In the genomic region with DNA sequence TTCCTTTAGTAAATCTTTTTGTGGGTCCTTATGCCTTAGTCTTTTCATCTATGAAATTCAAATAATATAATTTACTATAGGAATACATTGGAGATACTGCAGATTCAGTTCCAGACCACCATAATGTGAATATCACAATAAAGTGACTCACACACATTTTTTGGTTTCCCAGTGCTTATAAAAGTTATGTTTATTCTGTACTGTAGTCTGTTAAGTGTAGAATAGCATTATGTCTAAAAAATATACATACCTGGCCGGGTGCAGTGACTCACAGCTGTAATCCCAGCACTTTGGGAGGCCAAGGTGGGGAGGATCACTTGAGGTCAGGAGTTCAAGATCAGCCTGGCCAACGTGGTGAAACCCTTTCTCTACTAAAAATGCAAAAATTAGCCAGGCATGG, we compare ENCODE assay signal across 25 cellular contexts. TPM values are rescaled to one million over a fixed set of nuclear protein-coding genes. Genes with fewer than 3 reads are reported as not detected.
DNase-seq lines count a peak whose midpoint lies in the region; ATAC-seq, FAIRE-seq and TF ChIP-seq lines count a peak whose summit lies in the region.
"Had no signal": no experiment of that assay in that cellular context is flagged by ENCODE, and none has a peak within 500 bp of the region (broad histone marks: within the 10 kb centered on the region; RNA-seq: fewer than 3 reads in every experiment).

No MANE protein-coding gene starts in this region.

- H3K9me3 Mint-ChIP-seq in astrocyte (ENCODE audit: unreplicated experiment) = no peaks in the 10 kb centered on the region
- H3K9me3 Mint-ChIP-seq: CD4-positive, alpha-beta T cell; CD8-positive, alpha-beta memory T cell; HFFc6 had no signal

- no peaks in the 10 kb centered on the region for H3K36me3 Mint-ChIP-seq in astrocyte (ENCODE audit: low read depth, unreplicated experiment)

- H3K4me1 ChIP-seq in PC-3 (ENCODE audit: insufficient read depth, low read length) (peaks cover 6% of the 10 kb centered on the region; the same call in 1 of the 2 replicates), astrocyte (ENCODE audit: insufficient read depth, low read length) (peaks cover 3% of the 10 kb centered on the region), upper lobe of right lung (peaks cover 4% of the 10 kb centered on the region), neuronal stem cell (ENCODE audit: control insufficient read depth in 2 of 2, insufficient read depth in 1 of 2, low read depth in 1 of 2, low read length in 2 of 2) (no peaks in the 10 kb centered on the region)
- H3K4me1 ChIP-seq: BE2C, HAP-1 had no signal

- H3K27me3 Mint-ChIP-seq in astrocyte (ENCODE audit: low read depth, unreplicated experiment) = no peaks in the 10 kb centered on the region
- H3K27me3 Mint-ChIP-seq: CD4-positive, alpha-beta T cell; CD8-positive, alpha-beta memory T cell had no signal

- H3K79me1 ChIP-seq in neuronal stem cell (ENCODE audit: low read depth, low read length) = peaks cover 1% of the 10 kb centered on the region

- no peak overlapping the region for H3K9ac ChIP-seq in PC-3 (ENCODE audit: low read length)
- H3K9ac ChIP-seq in astrocyte (ENCODE audit: low read length) = no peak overlapping the region
- H3K9ac ChIP-seq in neuronal stem cell (ENCODE audit: low read depth, low read length, poor library complexity) = no peak overlapping the region
- H3K9ac ChIP-seq: BLaER1 treated with 17β-estradiol and CSF1 and Interleukin-3, amounts not matched to agents 10 nM and 100 nM had no signal

- no peak overlapping the region for H3K4me3 ChIP-seq in PC-3 (ENCODE audit: low read length)
- no peak overlapping the region for H3K4me3 ChIP-seq in astrocyte (ENCODE audit: insufficient read depth, low read depth, low read length)
- no peak overlapping the region for H3K4me3 ChIP-seq in upper lobe of right lung
- H3K4me3 ChIP-seq in neuronal stem cell (ENCODE audit: low read length in 2 of 2) = no peak overlapping the region
- H3K4me3 ChIP-seq: A549; BLaER1 treated with 17β-estradiol and CSF1 and Interleukin-3, amounts not matched to agents 10 nM and 100 nM; HAP-1 had no signal

- no peaks in the 10 kb centered on the region for H3K9me2 ChIP-seq in PC-3 (replicated peaks; ENCODE audit: low read length)

- ATAC-seq in PC-3 = peak; percentile 74
- ATAC-seq in upper lobe of right lung = no peak
- ATAC-seq in HG03565 (IDR thresholded peaks at IDR 0.05; ENCODE audit: unreplicated experiment) = no peak
- ATAC-seq: A549 had no signal

- no peak overlapping the region for H2BK5ac ChIP-seq in neuronal stem cell (ENCODE audit: low read length)

- H3K27ac Mint-ChIP-seq in astrocyte (ENCODE audit: unreplicated experiment) = no peak overlapping the region
- H3K27ac Mint-ChIP-seq: CD4-positive, alpha-beta T cell; CD8-positive, alpha-beta memory T cell; HFFc6 had no signal

- H3K14ac ChIP-seq in neuronal stem cell (ENCODE audit: low read length) = no peak overlapping the region

- DNase-seq in ELR (ENCODE audit: low read depth) = peak; percentile 6
- peak; percentile 52 for DNase-seq in PC-3
- peak; percentile 4 for DNase-seq in astrocyte (ENCODE audit: low read depth)
- no peak for DNase-seq in upper lobe of right lung
- no peak for DNase-seq in neuronal stem cell (ENCODE audit: low spot score)
- DNase-seq in germinal center (ENCODE audit: low spot score) = no peak
- DNase-seq: 8988T; ACHN; AML-193; BE2C; CD4-positive, alpha-beta T cell; CD8-positive, alpha-beta memory T cell; DMS 273 treated with DMSO at 0.1 percent for 48 hours; DMS79; GOT3; HFFc6 had no signal

- H4K91ac ChIP-seq in neuronal stem cell (ENCODE audit: low read depth, low read length, poor library complexity) = no peak overlapping the region

- FAIRE-seq in astrocyte (lab: Jason Lieb, UNC) = no peak
- FAIRE-seq: D721Med, G401.6, GM12892, H54 had no signal

- H2AK5ac ChIP-seq in neuronal stem cell (ENCODE audit: low read depth, low read length) = no peak overlapping the region

- no peak overlapping the region for H2BK120ac ChIP-seq in neuronal stem cell (ENCODE audit: low read depth, low read length)

- H4K20me1 ChIP-seq in PC-3 (ENCODE audit: low read length) (no peaks in the 10 kb centered on the region), astrocyte (ENCODE audit: insufficient read depth, low read length) (no peaks in the 10 kb centered on the region)
- H4K20me1 ChIP-seq: BLaER1 treated with 17β-estradiol and CSF1 and Interleukin-3, amounts not matched to agents 10 nM and 100 nM had no signal

- H3K4me2 ChIP-seq in PC-3 (ENCODE audit: low read length) (no peak overlapping the region), astrocyte (ENCODE audit: low read length) (no peak overlapping the region), neuronal stem cell (ENCODE audit: insufficient read depth, low read length, poor library complexity, severe bottlenecking) (no peak overlapping the region)
- H3K4me2 ChIP-seq: A549; BLaER1 treated with 17β-estradiol and CSF1 and Interleukin-3, amounts not matched to agents 10 nM and 100 nM had no signal

- CTCF ChIA-PET in PC-3 (lab: Charles Lee) = interaction anchor here (0.8 kb wide), 1 partner anchor 185 kb away, joined by 3 read pairs; no protein-coding TSS in a partner anchor

- no peaks in the 10 kb centered on the region for H3K4me1 Mint-ChIP-seq in astrocyte (ENCODE audit: low read depth, unreplicated experiment)
- H3K4me1 Mint-ChIP-seq: CD8-positive, alpha-beta memory T cell had no signal

- no peak overlapping the region for H3K4ac ChIP-seq in neuronal stem cell (ENCODE audit: low read length)

- TF ChIP-seq CTCF in PC-3 (conservative IDR thresholded peaks at IDR 0.05; ENCODE audit: low read depth, low read length) (no peak), astrocyte (IDR thresholded peaks at IDR 0.05; ENCODE audit: insufficient read depth, low read depth, low read length) (no peak), upper lobe of right lung (IDR thresholded peaks at IDR 0.05) (no peak)

- no peak overlapping the region for H3K4me3 Mint-ChIP-seq in astrocyte (ENCODE audit: unreplicated experiment)
- H3K4me3 Mint-ChIP-seq: CD14-positive monocyte; CD4-positive, alpha-beta T cell; CD8-positive, alpha-beta memory T cell; HFFc6 had no signal

- H4K8ac ChIP-seq in neuronal stem cell (ENCODE audit: low read depth, low read length) = no peak overlapping the region

- H2BK15ac ChIP-seq in neuronal stem cell (ENCODE audit: low read length) = no peak overlapping the region

- no peaks in the 10 kb centered on the region for H3F3A ChIP-seq in PC-3 (ENCODE audit: low read length, unreplicated experiment)

- H3K27me3 ChIP-seq in PC-3 (ENCODE audit: low read length) (no peaks in the 10 kb centered on the region), astrocyte (ENCODE audit: insufficient read depth, low read length) (no peaks in the 10 kb centered on the region), upper lobe of right lung (no peaks in the 10 kb centered on the region), neuronal stem cell (ENCODE audit: control insufficient read depth in 3 of 3, insufficient read depth in 3 of 3, low read depth in 1 of 3, low read length in 3 of 3) (no peaks in the 10 kb centered on the region)
- H3K27me3 ChIP-seq: BE2C; BLaER1 treated with 17β-estradiol and CSF1 and Interleukin-3, amounts not matched to agents 10 nM and 100 nM had no signal

- H3K27ac ChIP-seq in PC-3 (ENCODE audit: low read length) (no peak overlapping the region), astrocyte (ENCODE audit: low read depth, low read length) (no peak overlapping the region), upper lobe of right lung (no peak overlapping the region), neuronal stem cell (replicated peaks; ENCODE audit: low read length) (no peak overlapping the region)
- H3K27ac ChIP-seq: A549; BLaER1 treated with 17β-estradiol and CSF1 and Interleukin-3, amounts not matched to agents 10 nM and 100 nM had no signal

- BruUV-seq in PC-3 (replicated peaks; lab: Mats Ljungman, UMichigan) = no TSS peak

- H3K36me3 ChIP-seq in PC-3 (ENCODE audit: low read depth, low read length) (no peaks in the 10 kb centered on the region), astrocyte (ENCODE audit: insufficient read depth, low read length) (no peaks in the 10 kb centered on the region), upper lobe of right lung (no peaks in the 10 kb centered on the region), neuronal stem cell (replicated peaks in 1 of 2; ENCODE audit: control insufficient read depth in 2 of 2, insufficient read depth in 2 of 2, low read length in 2 of 2) (no peaks in the 10 kb centered on the region)
- H3K36me3 ChIP-seq: BE2C; BLaER1 treated with 17β-estradiol and CSF1 and Interleukin-3, amounts not matched to agents 10 nM and 100 nM; HAP-1 had no signal

- no peak overlapping the region for H3K23ac ChIP-seq in neuronal stem cell (ENCODE audit: low read depth, low read length, poor library complexity)

- no CpG with 5 or more reads among the region's 2 CpGs for WGBS in neuronal stem cell (ENCODE audit: extremely low coverage in 2 of 2, insufficient read length in 2 of 2, insufficient replicate concordance in 1 of 2), 2 donors

- H3K9me3 ChIP-seq in PC-3 (ENCODE audit: low read length) (no peaks in the 10 kb centered on the region), astrocyte (ENCODE audit: insufficient read depth, low read depth, low read length) (no peaks in the 10 kb centered on the region), upper lobe of right lung (no peaks in the 10 kb centered on the region), neuronal stem cell (replicated peaks in 1 of 2; ENCODE audit: control insufficient read depth in 2 of 2, insufficient read depth in 1 of 2, low read depth in 1 of 2, low read length in 2 of 2) (no peaks in the 10 kb centered on the region)
- H3K9me3 ChIP-seq: A549, BE2C, HAP-1 had no signal

- H3K18ac ChIP-seq in neuronal stem cell (ENCODE audit: low read length) = no peak overlapping the region

- no peak overlapping the region for H2AFZ ChIP-seq in PC-3 (ENCODE audit: low read length)
- H2AFZ ChIP-seq in astrocyte (ENCODE audit: low read depth, low read length) = no peak overlapping the region
- no peak overlapping the region for H2AFZ ChIP-seq in neuronal stem cell (ENCODE audit: low read length)

- POLR2A ChIA-PET in PC-3 (lab: Charles Lee; ENCODE audit: unreplicated experiment) = no interaction called here

- no peak overlapping the region for H2BK12ac ChIP-seq in neuronal stem cell (ENCODE audit: low read length)

- intact Hi-C loops in PC-3 (cut with micrococcal nuclease) = no loop called here
- intact Hi-C loops in upper lobe of right lung (cut with DNase I) = no loop called here

- no peaks in the 10 kb centered on the region for H3K79me2 ChIP-seq in PC-3 (ENCODE audit: low read length)
- no peaks in the 10 kb centered on the region for H3K79me2 ChIP-seq in astrocyte (ENCODE audit: insufficient read depth, low read length)

RNA-seq across cellular contexts. Expression of a gene that starts 53.9 kb away (rescaled TPM):
- total RNA-seq in PC-3 (2014; rRNA removed) (12.2 and 16.5 TPM in 2 replicates), astrocyte (0.87 and 1.2 TPM in 2 replicates), upper lobe of right lung (37.9 TPM)
- polyA plus RNA-seq in neuronal stem cell (2013, experiment 1 of 2) = 0.39 TPM
- polyA plus RNA-seq in neuronal stem cell (2013, experiment 2 of 2) = 0.48 TPM
- total RNA-seq: CD4-positive, alpha-beta T cell; CD8-positive, alpha-beta memory T cell had no signal
- polyA plus RNA-seq: CD14-positive monocyte; CD8-positive, alpha-beta memory T cell had no signal

Comparison
In these comparisons a context has a peak if more than half of its experiments do, and no peak if none do; other contexts are left out.
1. DNase-seq: peak in ELR (single experiment), PC-3 (single experiment) and astrocyte (single experiment); none in upper lobe of right lung (single experiment), neuronal stem cell (single experiment) and germinal center (single experiment).